11 cellular contexts compared by ENCODE assay signal in genomic region chr1:24022611-24023359, GRCh38. TPM values are rescaled to one million over a fixed set of nuclear protein-coding genes. Genes with fewer than 3 reads are reported as not detected.
A peak's percentile ranks its signal among the peaks of the same experiment; 100 is the strongest.
DNase-seq lines count a peak whose midpoint lies in the region; ATAC-seq and TF ChIP-seq lines count a peak whose summit lies in the region.
"Had no signal": no experiment of that assay in that cellular context is flagged by ENCODE, and none has a peak within 500 bp of the region (broad histone marks: within the 10 kb centered on the region; RNA-seq: fewer than 3 reads in every experiment).

No MANE protein-coding gene starts in this region.

- peaks cover 25% of the 10 kb centered on the region for H3K4me1 ChIP-seq in RWPE2 (ENCODE audit: insufficient read depth, poor library complexity, severe bottlenecking)
- peaks cover 21 to 30% (median 28%) of the 10 kb centered on the region in 4 donors for H3K4me1 ChIP-seq in upper lobe of left lung
- H3K4me1 ChIP-seq: parathyroid adenoma had no signal

- no peak for TF ChIP-seq POLR2A in upper lobe of left lung (IDR thresholded peaks at IDR 0.05)

- H3K9me3 ChIP-seq in RWPE2 (ENCODE audit: severe bottlenecking) (no peaks in the 10 kb centered on the region), upper lobe of left lung (no peaks in the 10 kb centered on the region)

- DNase-seq in EL (peak; percentile 97), RWPE2 (ENCODE audit: low spot score) (peak; percentile 77), fibroblast of mammary gland (ENCODE audit: low read depth) (peak; percentile 86), renal cortical epithelial cell (ENCODE audit: low read depth) (peak; percentile 96), upper lobe of left lung (no peak), MV-4-11 (lab: John Stamatoyannopoulos, UW) (no peak)
- DNase-seq: activated CD8-positive, alpha-beta memory T cell treated with anti-CD3 and anti-CD28 coated beads, Interleukin-2, amount 50 U/mL, for 4 hours; GF-D8 had no signal

- no peak for TF ChIP-seq EP300 in upper lobe of left lung (IDR thresholded peaks at IDR 0.05)

- peak overlapping the region; percentile 67 for H3K27ac ChIP-seq in RWPE2 (ENCODE audit: poor library complexity, severe bottlenecking)
- H3K27ac ChIP-seq in upper lobe of left lung, result peak overlapping the region in 2 of 4 donors; percentile 16 to 24
- H3K27ac ChIP-seq: parathyroid adenoma had no signal

- TF ChIP-seq CTCF in RWPE2 (IDR thresholded peaks at IDR 0.05; ENCODE audit: poor library complexity, severe bottlenecking) (no peak), fibroblast of mammary gland (conservative IDR thresholded peaks at IDR 0.05; ENCODE audit: control insufficient read depth, insufficient read depth, low read depth, low read length) (no peak), upper lobe of left lung (IDR thresholded peaks at IDR 0.05) (no peak)

- H3K4me3 ChIP-seq in RWPE2 (ENCODE audit: severe bottlenecking) (no peak overlapping the region), fibroblast of mammary gland (ENCODE audit: control insufficient read depth, low read depth, low read length) (no peak overlapping the region), upper lobe of left lung (no peak overlapping the region)

- no peaks in the 10 kb centered on the region for H3K36me3 ChIP-seq in RWPE2 (ENCODE audit: low read depth)
- no peaks in the 10 kb centered on the region for H3K36me3 ChIP-seq in upper lobe of left lung

- WGBS in upper lobe of left lung, 2 donors, result 90 to 92% methylated on average over 3 of the region's 3 CpGs

- peak; percentile 84 for ATAC-seq in RWPE2 (ENCODE audit: low read depth)
- no peak for ATAC-seq in GM18517 (IDR thresholded peaks at IDR 0.05; ENCODE audit: unreplicated experiment)
- ATAC-seq in GM21526 (IDR thresholded peaks at IDR 0.05; ENCODE audit: low FRiP score, unreplicated experiment), result no peak
- no peak for ATAC-seq in upper lobe of left lung (ENCODE audit: low FRiP score in 2 of 2)

- H3K27me3 ChIP-seq in RWPE2 (ENCODE audit: insufficient read depth, poor library complexity, severe bottlenecking), result no peaks in the 10 kb centered on the region
- H3K27me3 ChIP-seq in upper lobe of left lung, result no peaks in the 10 kb centered on the region

RNA-seq across cellular contexts. Expression of gene SRSF10, which starts 42.7 kb away (rescaled TPM):
- 87.5 and 132 TPM in 2 replicates for total RNA-seq in renal cortical epithelial cell
- total RNA-seq in upper lobe of left lung, result 100 to 1,000 TPM in 2 of 6 donors, 10 to 100 TPM in 4; 66.3 to 187 (median 88.7) TPM

Comparison
In these comparisons a context has a peak if more than half of its experiments do, and no peak if none do; other contexts are left out.
1. DNase-seq: peak in EL (single experiment), RWPE2 (single experiment), fibroblast of mammary gland (single experiment) and renal cortical epithelial cell (single experiment); none in upper lobe of left lung (0 of 2) and MV-4-11 (single experiment).